Comparison of ENCODE assay signal across 1 cellular context in genomic region chr5:108381955-108382783, GRCh38.
A peak's percentile ranks its signal among the peaks of the same experiment; 100 is the strongest.
TF ChIP-seq lines count a peak whose summit lies in the region.

TSS of gene FBXL17 (minus strand) at chr5:108382098.

TF ChIP-seq in K562, 482 proteins besides CTCF, POLR2A, EP300 and RAD21 (continued from another document and continues in another):
- TF ChIP-seq ZNF212 (CRISPR knock-in tag; IDR thresholded peaks at IDR 0.05) (no peak), MAFF (IDR thresholded peaks at IDR 0.05; ENCODE audit: low read length) (no peak), GATAD2B (IDR thresholded peaks at IDR 0.05; ENCODE audit: borderline replicate concordance) (no peak; the same call in 1 of the 2 replicates), CSDE1 (IDR thresholded peaks at IDR 0.05) (no peak), CEBPG (CRISPR knock-in tag; IDR thresholded peaks at IDR 0.05) (no peak; the same call in 1 of the 2 replicates), CEBPG (tag; conservative IDR thresholded peaks at IDR 0.05 in 1 of 2, IDR thresholded peaks at IDR 0.05 in 1 of 2) (no peak), FOXA3 (CRISPR knock-in tag; conservative IDR thresholded peaks at IDR 0.05 in 1 of 2, IDR thresholded peaks at IDR 0.05 in 1 of 2) (peak in 1 of 2 experiments; percentile 72; a peak in 1 of 4 replicates), ZNF398 (CRISPR knock-in tag; IDR thresholded peaks at IDR 0.05) (no peak), SETDB1 (IDR thresholded peaks at IDR 0.05; ENCODE audit: low read length) (no peak), NFYB (IDR thresholded peaks at IDR 0.05; ENCODE audit: extremely low read depth, insufficient read length) (no peak), HOMEZ (CRISPR knock-in tag; IDR thresholded peaks at IDR 0.05) (no peak), DEAF1 (CRISPR knock-in tag; IDR thresholded peaks at IDR 0.05) (no peak), ZNF699 (CRISPR knock-in tag; IDR thresholded peaks at IDR 0.05; ENCODE audit: insufficient replicate concordance) (no peak), NELFE (IDR thresholded peaks at IDR 0.05; ENCODE audit: insufficient read depth, insufficient read length) (no peak), NCOA6 (IDR thresholded peaks at IDR 0.05) (no peak), GABPA (tag; conservative IDR thresholded peaks at IDR 0.05; ENCODE audit: low read depth) (peak; percentile 94), NFE2 (IDR thresholded peaks at IDR 0.05; ENCODE audit: low read depth) (no peak), MITF (IDR thresholded peaks at IDR 0.05) (peak; percentile 10; the same call in 1 of the 2 replicates), U2AF2 (optimal IDR thresholded peaks at IDR 0.05; ENCODE audit: low read depth, low read length) (no peak), ZHX1 (conservative IDR thresholded peaks at IDR 0.05; ENCODE audit: low read length) (no peak), SP2 (IDR thresholded peaks at IDR 0.05; ENCODE audit: extremely low read depth, low read depth, low read length, poor library complexity, severe bottlenecking) (no peak), KAT8 (IDR thresholded peaks at IDR 0.05; ENCODE audit: low read depth) (no peak), TCF7 (IDR thresholded peaks at IDR 0.05; ENCODE audit: borderline replicate concordance) (no peak), DMBX1 (CRISPR knock-in tag; IDR thresholded peaks at IDR 0.05; ENCODE audit: borderline replicate concordance) (peak; percentile 53; the same call in 1 of the 2 replicates), TRIM28 (IDR thresholded peaks at IDR 0.05) (no peak), RBM39 (optimal IDR thresholded peaks at IDR 0.05; ENCODE audit: low read depth, low read length) (no peak), TBL1XR1 (IDR thresholded peaks at IDR 0.05; ENCODE audit: low read length in 2 of 2) (no peak), HMBOX1 (IDR thresholded peaks at IDR 0.05) (no peak), KDM5B (IDR thresholded peaks at IDR 0.05; ENCODE audit: insufficient replicate concordance, low read depth, low read length) (peak; percentile 79), FOXJ3 (CRISPR knock-in tag; IDR thresholded peaks at IDR 0.05) (no peak), TEAD1 (CRISPR knock-in tag; IDR thresholded peaks at IDR 0.05) (no peak), SNRNP70 (optimal IDR thresholded peaks at IDR 0.05; ENCODE audit: low read depth, low read length) (no peak), MECOM (CRISPR knock-in tag; IDR thresholded peaks at IDR 0.05) (no peak; the same call in 1 of the 2 replicates), ZNF551 (CRISPR knock-in tag; IDR thresholded peaks at IDR 0.05) (no peak), MTA1 (IDR thresholded peaks at IDR 0.05; ENCODE audit: borderline replicate concordance) (0 out of 2 replicates have a peak, but pooled peaks have one; percentile 54), ZNF197 (CRISPR knock-in tag; IDR thresholded peaks at IDR 0.05; ENCODE audit: low read depth) (no peak), STAT6 (CRISPR knock-in tag; IDR thresholded peaks at IDR 0.05) (no peak), SNIP1 (IDR thresholded peaks at IDR 0.05; ENCODE audit: low read depth) (no peak)
- TF ChIP-seq, protein P1, sequence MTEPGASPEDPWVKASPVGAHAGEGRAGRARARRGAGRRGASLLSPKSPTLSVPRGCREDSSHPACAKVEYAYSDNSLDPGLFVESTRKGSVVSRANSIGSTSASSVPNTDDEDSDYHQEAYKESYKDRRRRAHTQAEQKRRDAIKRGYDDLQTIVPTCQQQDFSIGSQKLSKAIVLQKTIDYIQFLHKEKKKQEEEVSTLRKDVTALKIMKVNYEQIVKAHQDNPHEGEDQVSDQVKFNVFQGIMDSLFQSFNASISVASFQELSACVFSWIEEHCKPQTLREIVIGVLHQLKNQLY (CRISPR knock-in tag; conservative IDR thresholded peaks at IDR 0.05) = no peak
- TF ChIP-seq, protein P2, sequence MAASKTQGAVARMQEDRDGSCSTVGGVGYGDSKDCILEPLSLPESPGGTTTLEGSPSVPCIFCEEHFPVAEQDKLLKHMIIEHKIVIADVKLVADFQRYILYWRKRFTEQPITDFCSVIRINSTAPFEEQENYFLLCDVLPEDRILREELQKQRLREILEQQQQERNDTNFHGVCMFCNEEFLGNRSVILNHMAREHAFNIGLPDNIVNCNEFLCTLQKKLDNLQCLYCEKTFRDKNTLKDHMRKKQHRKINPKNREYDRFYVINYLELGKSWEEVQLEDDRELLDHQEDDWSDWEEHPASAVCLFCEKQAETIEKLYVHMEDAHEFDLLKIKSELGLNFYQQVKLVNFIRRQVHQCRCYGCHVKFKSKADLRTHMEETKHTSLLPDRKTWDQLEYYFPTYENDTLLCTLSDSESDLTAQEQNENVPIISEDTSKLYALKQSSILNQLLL (CRISPR knock-in tag; IDR thresholded peaks at IDR 0.05; ENCODE audit: borderline replicate concordance) = no peak
- TF ChIP-seq, protein P3, sequence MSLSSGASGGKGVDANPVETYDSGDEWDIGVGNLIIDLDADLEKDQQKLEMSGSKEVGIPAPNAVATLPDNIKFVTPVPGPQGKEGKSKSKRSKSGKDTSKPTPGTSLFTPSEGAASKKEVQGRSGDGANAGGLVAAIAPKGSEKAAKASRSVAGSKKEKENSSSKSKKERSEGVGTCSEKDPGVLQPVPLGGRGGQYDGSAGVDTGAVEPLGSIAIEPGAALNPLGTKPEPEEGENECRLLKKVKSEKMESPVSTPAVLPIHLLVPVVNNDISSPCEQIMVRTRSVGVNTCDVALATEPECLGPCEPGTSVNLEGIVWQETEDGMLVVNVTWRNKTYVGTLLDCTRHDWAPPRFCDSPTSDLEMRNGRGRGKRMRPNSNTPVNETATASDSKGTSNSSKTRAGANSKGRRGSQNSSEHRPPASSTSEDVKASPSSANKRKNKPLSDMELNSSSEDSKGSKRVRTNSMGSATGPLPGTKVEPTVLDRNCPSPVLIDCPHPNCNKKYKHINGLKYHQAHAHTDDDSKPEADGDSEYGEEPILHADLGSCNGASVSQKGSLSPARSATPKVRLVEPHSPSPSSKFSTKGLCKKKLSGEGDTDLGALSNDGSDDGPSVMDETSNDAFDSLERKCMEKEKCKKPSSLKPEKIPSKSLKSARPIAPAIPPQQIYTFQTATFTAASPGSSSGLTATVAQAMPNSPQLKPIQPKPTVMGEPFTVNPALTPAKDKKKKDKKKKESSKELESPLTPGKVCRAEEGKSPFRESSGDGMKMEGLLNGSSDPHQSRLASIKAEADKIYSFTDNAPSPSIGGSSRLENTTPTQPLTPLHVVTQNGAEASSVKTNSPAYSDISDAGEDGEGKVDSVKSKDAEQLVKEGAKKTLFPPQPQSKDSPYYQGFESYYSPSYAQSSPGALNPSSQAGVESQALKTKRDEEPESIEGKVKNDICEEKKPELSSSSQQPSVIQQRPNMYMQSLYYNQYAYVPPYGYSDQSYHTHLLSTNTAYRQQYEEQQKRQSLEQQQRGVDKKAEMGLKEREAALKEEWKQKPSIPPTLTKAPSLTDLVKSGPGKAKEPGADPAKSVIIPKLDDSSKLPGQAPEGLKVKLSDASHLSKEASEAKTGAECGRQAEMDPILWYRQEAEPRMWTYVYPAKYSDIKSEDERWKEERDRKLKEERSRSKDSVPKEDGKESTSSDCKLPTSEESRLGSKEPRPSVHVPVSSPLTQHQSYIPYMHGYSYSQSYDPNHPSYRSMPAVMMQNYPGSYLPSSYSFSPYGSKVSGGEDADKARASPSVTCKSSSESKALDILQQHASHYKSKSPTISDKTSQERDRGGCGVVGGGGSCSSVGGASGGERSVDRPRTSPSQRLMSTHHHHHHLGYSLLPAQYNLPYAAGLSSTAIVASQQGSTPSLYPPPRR (CRISPR knock-in tag; IDR thresholded peaks at IDR 0.05; ENCODE audit: borderline replicate concordance) = no peak
- TF ChIP-seq, protein P4, sequence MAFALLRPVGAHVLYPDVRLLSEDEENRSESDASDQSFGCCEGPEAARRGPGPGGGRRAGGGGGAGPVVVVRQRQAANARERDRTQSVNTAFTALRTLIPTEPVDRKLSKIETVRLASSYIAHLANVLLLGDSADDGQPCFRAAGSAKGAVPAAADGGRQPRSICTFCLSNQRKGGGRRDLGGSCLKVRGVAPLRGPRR (CRISPR knock-in tag; IDR thresholded peaks at IDR 0.05) = no peak
